ENCODE assay signal across 25 cellular contexts in the genomic region with DNA sequence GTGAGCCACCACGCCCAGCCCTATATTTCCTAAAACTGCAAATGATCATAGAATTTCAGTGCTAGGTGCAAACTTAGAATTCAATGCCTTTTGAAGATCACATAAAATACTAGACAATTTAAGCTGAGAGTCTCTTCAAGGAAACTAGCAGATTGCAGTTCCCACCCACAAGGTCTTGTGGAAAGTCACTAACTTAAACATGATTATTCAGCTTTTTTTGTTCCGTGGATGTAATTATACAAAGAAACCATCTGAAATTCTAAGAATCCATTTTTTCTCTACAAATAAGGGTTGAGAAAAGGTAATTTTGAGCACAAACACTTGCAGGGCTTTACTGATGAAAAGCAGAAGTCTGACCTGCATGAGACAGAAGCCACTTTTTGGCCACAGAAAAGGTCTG. TPM values are rescaled to one million over a fixed set of nuclear protein-coding genes. Genes with fewer than 3 reads are reported as not detected.
DNase-seq lines count a peak whose midpoint lies in the region; ATAC-seq, FAIRE-seq and TF ChIP-seq lines count a peak whose summit lies in the region.
"Had no signal": no experiment of that assay in that cellular context is flagged by ENCODE, and none has a peak within 500 bp of the region (broad histone marks: within the 10 kb centered on the region; RNA-seq: fewer than 3 reads in every experiment).

No MANE protein-coding gene starts in this region.

- H2AK9ac ChIP-seq in IMR-90 (replicated peaks; ENCODE audit: low read depth, low read length, poor library complexity): no peak overlapping the region

- H4K8ac ChIP-seq in IMR-90 (ENCODE audit: low read depth in 2 of 2, low read length in 2 of 2): no peak overlapping the region

- H3K36me3 ChIP-seq in IMR-90 (ENCODE audit: control insufficient read depth, insufficient read depth, low read length) (no peaks in the 10 kb centered on the region), osteoblast (ENCODE audit: insufficient read depth, low read length) (no peaks in the 10 kb centered on the region), ovary (no peaks in the 10 kb centered on the region)
- H3K36me3 ChIP-seq: BE2C; BLaER1 treated with 17β-estradiol and CSF1 and Interleukin-3, amounts not matched to agents 10 nM and 100 nM; HAP-1 had no signal

- 98% methylated on average over 2 of the region's 2 CpGs for WGBS in A549 (ENCODE audit: missing lambda C conversion rate)
- 100% methylated on average over 1 of the region's 2 CpGs; no CpG with 5 or more reads in 1 of the 2 experiments for WGBS in IMR-90 (ENCODE audit: extremely low coverage in 2 of 2, insufficient read length in 1 of 2), 2 experiments
- 78 to 85% (median 82%) methylated on average over 2 of the region's 2 CpGs for WGBS in ovary, 3 donors

- H3K79me1 ChIP-seq in IMR-90 (ENCODE audit: low read depth in 1 of 2, low read length in 2 of 2): peaks cover 0 to under 1% of the 10 kb centered on the region in 2 experiments; a peak in 2 of 4 replicates

- in situ Hi-C loops in IMR-90 (cut with MboI; ENCODE audit: low sequenced_read_pairs): no loop called here

- intact Hi-C loops in IMR-90 (cut with micrococcal nuclease) (no loop called here), ovary (cut with DNase I) (no loop called here)

- ATAC-seq in A549 (no peak), IMR-90 (ENCODE audit: low read depth) (no peak)
- ATAC-seq in activated T-cell treated with anti-CD3 and anti-CD28 coated beads, Interleukin-2, amount 50 U/mL, for 72 hours (replicated peaks in 1 of 2): no peak
- ATAC-seq: GM23338 had no signal

- H3K4me3 ChIP-seq in A549 (no peak overlapping the region), IMR-90 (ENCODE audit: insufficient read depth, low read depth, low read length) (no peak overlapping the region), osteoblast (ENCODE audit: insufficient read depth, low read length) (no peak overlapping the region), ovary (no peak overlapping the region)
- H3K4me3 ChIP-seq: BLaER1 treated with 17β-estradiol and CSF1 and Interleukin-3, amounts not matched to agents 10 nM and 100 nM; GM23338; HAP-1 had no signal

- H3K4me2 ChIP-seq in A549 (no peak overlapping the region), IMR-90 (ENCODE audit: low read depth, low read length) (no peak overlapping the region), osteoblast (ENCODE audit: insufficient read depth, low read length) (no peak overlapping the region)
- H3K4me2 ChIP-seq: BLaER1 treated with 17β-estradiol and CSF1 and Interleukin-3, amounts not matched to agents 10 nM and 100 nM; GM23338 had no signal

- CTCF ChIA-PET in A549 (lab: Yijun Ruan, JAX) (no interaction called here), IMR-90 (lab: Yijun Ruan, JAX) (no interaction called here)

- H3K4me3 Mint-ChIP-seq in activated T-cell treated with anti-CD3 and anti-CD28 coated beads, Interleukin-2, amount 50 U/mL, for 72 hours: no peak overlapping the region
- H3K4me3 Mint-ChIP-seq: CD4-positive, alpha-beta memory T cell; GM23338; HFFc6 had no signal

- POLR2A ChIA-PET in A549 (lab: Yijun Ruan, JAX) (no interaction called here), IMR-90 (lab: Charles Lee; ENCODE audit: unreplicated experiment) (no interaction called here)

- H3K18ac ChIP-seq in IMR-90 (ENCODE audit: low read depth, low read length): no peak overlapping the region

- H2AFZ ChIP-seq in IMR-90 (replicated peaks; ENCODE audit: low read length, poor library complexity) (no peak overlapping the region), osteoblast (ENCODE audit: low read length) (no peak overlapping the region)

- H3K4me1 ChIP-seq in A549 (peaks cover 24% of the 10 kb centered on the region), IMR-90 (ENCODE audit: control insufficient read depth, insufficient read depth, low read length) (peaks cover 9% of the 10 kb centered on the region), osteoblast (ENCODE audit: insufficient read depth, low read length) (peaks cover 18% of the 10 kb centered on the region), ovary (ENCODE audit: insufficient read depth) (peaks cover 5% of the 10 kb centered on the region)
- H3K4me1 ChIP-seq: BE2C had no signal

- FAIRE-seq in A549 (lab: Jason Lieb, UNC): no peak
- FAIRE-seq: A204.1, GM19239, H54 had no signal

- H2BK20ac ChIP-seq in IMR-90 (ENCODE audit: low read depth, low read length): no peak overlapping the region

- no peak overlapping the region for H2BK120ac ChIP-seq in IMR-90 (ENCODE audit: low read depth, low read length)

- H3K4me1 Mint-ChIP-seq in activated T-cell treated with anti-CD3 and anti-CD28 coated beads, Interleukin-2, amount 50 U/mL, for 72 hours (ENCODE audit: low read depth): peaks cover 11% of the 10 kb centered on the region

- H3K27ac ChIP-seq in A549 (no peak overlapping the region), IMR-90 (ENCODE audit: insufficient read depth, low read length) (no peak overlapping the region), osteoblast (ENCODE audit: low read depth, low read length) (no peak overlapping the region), ovary (no peak overlapping the region)
- H3K27ac ChIP-seq: 22Rv1; BLaER1 treated with 17β-estradiol and CSF1 and Interleukin-3, amounts not matched to agents 10 nM and 100 nM had no signal

- no peaks in the 10 kb centered on the region for H4K20me1 ChIP-seq in IMR-90 (ENCODE audit: insufficient read depth, low read length)
- no peaks in the 10 kb centered on the region for H4K20me1 ChIP-seq in osteoblast (ENCODE audit: insufficient read depth, low read length)
- H4K20me1 ChIP-seq: BLaER1 treated with 17β-estradiol and CSF1 and Interleukin-3, amounts not matched to agents 10 nM and 100 nM had no signal

- TF ChIP-seq POLR2A in A549 (IDR thresholded peaks at IDR 0.05; ENCODE audit: low read length): no peak
- no peak for TF ChIP-seq POLR2A in IMR-90 (IDR thresholded peaks at IDR 0.05; ENCODE audit: low read depth, low read length)
- no peak for TF ChIP-seq POLR2A in ovary (IDR thresholded peaks at IDR 0.05)

- TF ChIP-seq CTCF in A549 (IDR thresholded peaks at IDR 0.05) (no peak), IMR-90 (conservative IDR thresholded peaks at IDR 0.05; ENCODE audit: low read depth, low read length) (no peak), osteoblast (IDR thresholded peaks at IDR 0.05; ENCODE audit: extremely low read depth, low read depth, low read length) (no peak), ovary (IDR thresholded peaks at IDR 0.05) (no peak)

- TF ChIP-seq EP300 in A549 (IDR thresholded peaks at IDR 0.05) (no peak), ovary (IDR thresholded peaks at IDR 0.05) (no peak)

- H3K23ac ChIP-seq in IMR-90 (ENCODE audit: low read depth, low read length): no peak overlapping the region

- 0 out of 2 replicates have a peak overlapping the region, but pooled peaks have one; percentile 37 for H3K14ac ChIP-seq in IMR-90 (replicated peaks; ENCODE audit: low read depth, low read length)

- no peak overlapping the region for H3K4ac ChIP-seq in IMR-90 (ENCODE audit: low read depth, low read length)

- dilution Hi-C loops in IMR-90 (cut with HindIII; ENCODE audit: low sequenced_read_pairs, unreplicated experiment): no loop called here

- no peak overlapping the region for H2AK5ac ChIP-seq in IMR-90 (ENCODE audit: low read depth, low read length)

- H3K9me1 ChIP-seq in IMR-90 (ENCODE audit: insufficient read depth, low read length): peaks cover 2% of the 10 kb centered on the region; the same call in 1 of the 2 replicates

- H3K9me3 ChIP-seq in A549 (no peaks in the 10 kb centered on the region), IMR-90 (ENCODE audit: control insufficient read depth, insufficient read depth, low read length) (no peaks in the 10 kb centered on the region), osteoblast (ENCODE audit: low read depth, low read length) (no peaks in the 10 kb centered on the region), ovary (no peaks in the 10 kb centered on the region)
- H3K9me3 ChIP-seq: BE2C; BLaER1 treated with 17β-estradiol and CSF1 and Interleukin-3, amounts not matched to agents 10 nM and 100 nM; HAP-1 had no signal

- H2BK15ac ChIP-seq in IMR-90 (ENCODE audit: low read depth, low read length): no peak overlapping the region

- H3K36me3 Mint-ChIP-seq in activated T-cell treated with anti-CD3 and anti-CD28 coated beads, Interleukin-2, amount 50 U/mL, for 72 hours (ENCODE audit: insufficient read depth in 2 of 2): peaks cover 0 to 3% of the 10 kb centered on the region in 2 donors

- TF ChIP-seq RAD21 in A549 (conservative IDR thresholded peaks at IDR 0.05 in 1 of 2, IDR thresholded peaks at IDR 0.05 in 1 of 2): no peak
- no peak for TF ChIP-seq RAD21 in IMR-90 (IDR thresholded peaks at IDR 0.05; ENCODE audit: low read length)

- BruUV-seq in IMR-90 (replicated peaks; lab: Mats Ljungman, UMichigan): no TSS peak

- H3K79me2 ChIP-seq in osteoblast (ENCODE audit: insufficient read depth, low read length): no peaks in the 10 kb centered on the region

- H3K56ac ChIP-seq in IMR-90 (ENCODE audit: extremely low read depth, insufficient read depth, low read length): no peak overlapping the region

- H3K27me3 Mint-ChIP-seq in activated T-cell treated with anti-CD3 and anti-CD28 coated beads, Interleukin-2, amount 50 U/mL, for 72 hours (ENCODE audit: low read depth): peaks cover 33% of the 10 kb centered on the region

- no peak overlapping the region for H3K9ac ChIP-seq in IMR-90 (ENCODE audit: low read depth, low read length)
- H3K9ac ChIP-seq: BLaER1 treated with 17β-estradiol and CSF1 and Interleukin-3, amounts not matched to agents 10 nM and 100 nM had no signal

- H3K27me3 ChIP-seq in IMR-90 (ENCODE audit: control insufficient read depth, insufficient read depth, low read length) (no peaks in the 10 kb centered on the region), osteoblast (ENCODE audit: insufficient read depth, low read length) (no peaks in the 10 kb centered on the region), ovary (no peaks in the 10 kb centered on the region)
- H3K27me3 ChIP-seq: BE2C had no signal

- no peaks in the 10 kb centered on the region for H3K9me3 Mint-ChIP-seq in activated T-cell treated with anti-CD3 and anti-CD28 coated beads, Interleukin-2, amount 50 U/mL, for 72 hours
- H3K9me3 Mint-ChIP-seq: GM23338, HFFc6 had no signal

- no peak overlapping the region for H4K5ac ChIP-seq in IMR-90 (ENCODE audit: low read depth, low read length)

- DNase-seq in A549 (ENCODE audit: low read depth in 1 of 2, low spot score in 1 of 2) (no peak), IMR-90 (no peak), OCI-M1 (lab: John Stamatoyannopoulos, UW) (peak; percentile 36), osteoblast (ENCODE audit: insufficient read length, low spot score, missing footprints) (peak; percentile 66), GOT3 (lab: John Stamatoyannopoulos, UW) (no peak), iPS-NIHi11 (ENCODE audit: low spot score) (no peak), ovary (no peak)
- no peak for DNase-seq in activated T-cell treated with anti-CD3 and anti-CD28 coated beads, Interleukin-2, amount 50 U/mL, for 72 hours
- DNase-seq: ACHN; AML-193; BE2C; Calu3; CD4-positive, alpha-beta memory T cell; COR-L47; DMS53; DMS79 treated with DMSO at 0.1 percent for 48 hours; GF-D8; HFFc6 had no signal

- no peak overlapping the region for H2BK5ac ChIP-seq in IMR-90 (ENCODE audit: low read depth, low read length, poor library complexity, severe bottlenecking)

- H3K27ac Mint-ChIP-seq in activated T-cell treated with anti-CD3 and anti-CD28 coated beads, Interleukin-2, amount 50 U/mL, for 72 hours: no peak overlapping the region
- H3K27ac Mint-ChIP-seq: CD4-positive, alpha-beta memory T cell; GM23338; HFFc6 had no signal

- H4K91ac ChIP-seq in IMR-90 (ENCODE audit: insufficient read depth, low read depth, low read length): no peak overlapping the region

RNA-seq across cellular contexts. Expression of gene LHFPL2, which starts 4.5 kb away (rescaled TPM):
- polyA plus RNA-seq in A549 (2011; rRNA removed) (24.9 and 32.2 TPM in 2 replicates), A549 (2017; fragmentation: RNase III; extraction: RNeasy Plus Mini Kit Qiagen cat#74134 plus additional on column Dnase treatment) (33.4 to 44.3 TPM (median 41.7 TPM) in 3 replicates), IMR-90 (2012; rRNA removed) (5.0 and 6.5 TPM in 2 replicates), ovary (10 to 100 TPM; 20.3 to 41.5 TPM)
- polyA plus RNA-seq in A549 (2012; cell fraction: cytosol; rRNA removed): 9.8 and 16.2 TPM in 2 replicates
- 17.8 and 26.0 TPM in 2 replicates for polyA plus RNA-seq in A549 (2012; cell fraction: nucleus; rRNA removed)
- polyA minus RNA-seq in A549 (2011; rRNA and poly(A)+ RNA removed): 36.3 and 39.2 TPM in 2 replicates
- total RNA-seq in IMR-90 (2012; rRNA removed) (11.1 and 11.3 TPM in 2 replicates), osteoblast (63.6 and 64.4 TPM in 2 replicates), ovary (10 to 100 TPM; 21.5 to 45.1 (median 27.9) TPM)
- 3.8 and 6.1 TPM in 2 replicates for polyA plus RNA-seq in IMR-90 (2012; cell fraction: cytosol; rRNA removed)
- polyA plus RNA-seq in IMR-90 (2012; cell fraction: nucleus; rRNA removed; ENCODE audit: low replicate concordance): 4.8 and 12.1 TPM in 2 replicates
- under 1 TPM; 0.12 to 0.21 TPM for total RNA-seq in activated T-cell treated with anti-CD3 and anti-CD28 coated beads, Interleukin-2, amount 50 U/mL, for 72 hours

Comparison
In these comparisons a context has a peak if more than half of its experiments do, and no peak if none do; other contexts are left out.
1. DNase-seq: peak in OCI-M1 (single experiment) and osteoblast (single experiment); none in A549 (0 of 2), IMR-90 (single experiment), GOT3 (single experiment), iPS-NIHi11 (single experiment), activated T-cell treated with anti-CD3 and anti-CD28 coated beads, Interleukin-2, amount 50 U/mL, for 72 hours (0 of 2) and ovary (0 of 5).
2. RNA of gene LHFPL2, which starts 4.5 kb away (total RNA-seq): 63.6 to 64.4 TPM in osteoblast, 21.5 to 45.1 TPM in ovary and 11.1 to 11.3 TPM in IMR-90; 0.12 to 0.21 TPM in activated T-cell treated with anti-CD3 and anti-CD28 coated beads, Interleukin-2, amount 50 U/mL, for 72 hours; every median in the first group is over 10 times any median in the second.